17 cellular contexts compared by ENCODE assay signal in genomic region chr6:90918361-90918760, GRCh38.
"Had no signal": no experiment of that assay in that cellular context is flagged by ENCODE, and none has a peak within 500 bp of the region (broad histone marks: within the 10 kb centered on the region; RNA-seq: fewer than 3 reads in every experiment).

No MANE protein-coding gene starts in this region.

- FAIRE-seq: endothelial cell of umbilical vein had no signal

- DNase-seq: effector CD4-positive, alpha-beta T cell; endodermal cell; erythroblast; foreskin keratinocyte; head of caudate nucleus; hippocampal formation; left colon; mesendoderm; naive B cell; occipital lobe; right lobe of liver; stimulated activated CD4-positive, alpha-beta T cell treated with anti-CD3 and anti-CD28 coated beads, Interleukin-4, amount 100 ng/mL, for 1 hour; stimulated activated CD8-positive, alpha-beta memory T cell treated with anti-CD3 and anti-CD28 coated beads, Interleukin-4, amount 100 ng/mL, for 48 hours; stimulated activated naive CD8-positive, alpha-beta T cell treated with anti-CD3 and anti-CD28 coated beads, Interleukin-15, Interleukin-2, amounts not matched to agents 100 U/mL and 50 U/mL, for 24 hours; thyroid gland; uterus had no signal
